28 cellular contexts compared by ENCODE assay signal in the genomic region with DNA sequence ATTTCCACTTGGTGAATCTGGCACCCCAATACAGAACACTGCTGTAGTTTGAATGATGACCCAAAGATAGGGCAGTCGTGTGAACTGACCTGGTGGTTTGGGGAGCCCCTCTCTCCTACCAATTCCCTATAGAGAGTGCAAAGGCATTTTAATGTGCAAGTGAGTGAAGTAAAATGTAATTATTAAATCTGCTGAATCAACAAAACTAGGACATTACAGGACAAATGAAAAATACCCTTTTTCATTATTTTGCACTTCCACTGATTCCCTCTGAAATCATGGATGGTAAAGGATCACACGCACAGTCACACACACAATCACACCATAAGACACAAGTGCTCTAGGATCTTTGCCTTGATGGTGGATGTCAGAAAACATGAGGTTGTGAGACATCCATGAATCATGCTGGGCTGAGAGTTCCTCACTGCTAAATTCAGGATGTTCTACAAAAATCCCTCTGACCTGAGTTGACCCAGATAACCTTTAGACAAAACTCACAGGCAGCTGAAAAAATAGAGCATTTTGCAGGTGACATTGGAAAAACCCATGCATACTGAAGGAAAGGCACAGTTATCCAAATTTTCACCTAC.
"Had no signal": no experiment of that assay in that cellular context is flagged by ENCODE, and none has a peak within 500 bp of the region (broad histone marks: within the 10 kb centered on the region; RNA-seq: fewer than 3 reads in every experiment).

No MANE protein-coding gene starts in this region.

- H3K36me3 ChIP-seq: esophagus squamous epithelium, pancreas, prostate gland, sigmoid colon, thoracic aorta, vagina had no signal

- ATAC-seq: activated CD8-positive, alpha-beta T cell treated with anti-CD3 and anti-CD28 coated beads for 36 hours; activated naive CD8-positive, alpha-beta T cell treated with anti-CD3 and anti-CD28 coated beads, Interleukin-2, amount 50 U/mL, for 24 hours; activated T-cell treated with anti-CD3 and anti-CD28 coated beads, Interleukin-2, amount 50 U/mL, for 4 hours; activated T-helper 17 cell treated with anti-CD3 and anti-CD28 coated beads, Interleukin-2, amount 50 U/mL, for 72 hours; left colon; pancreas; stimulated activated effector memory CD8-positive, alpha-beta T cell treated with anti-CD3 and anti-CD28 coated beads, Interleukin-12 subunit alpha, Interleukin-12 subunit beta, amount 100 ng/mL, for 72 hours; WTC11 had no signal

- H3K4me3 ChIP-seq: esophagus squamous epithelium, pancreas, prostate gland, sigmoid colon, thoracic aorta, vagina had no signal

- H3K27me3 ChIP-seq: esophagus squamous epithelium, pancreas, sigmoid colon, vagina had no signal

- DNase-seq: activated CD4-positive, alpha-beta T cell treated with anti-CD3 and anti-CD28 coated beads for 1 hour; activated CD4-positive, alpha-beta T cell treated with anti-CD3 and anti-CD28 coated beads, Interleukin-2, amount 50 U/mL, for 1 hour; activated CD8-positive, alpha-beta T cell treated with anti-CD3 and anti-CD28 coated beads for 36 hours; activated gamma-delta T cell treated with Interleukin-2 at 50 U/mL for 16 hours; activated naive CD8-positive, alpha-beta T cell treated with anti-CD3 and anti-CD28 coated beads, Interleukin-2, amount 50 U/mL, for 24 hours; activated T-cell treated with anti-CD3 and anti-CD28 coated beads, Interleukin-2, amount 50 U/mL, for 4 hours; dermis blood vessel endothelial cell; effector CD4-positive, alpha-beta T cell; esophagus squamous epithelium; head of caudate nucleus; hippocampal formation; left colon; naive B cell; nephron progenitor cell; pancreas; retina; sigmoid colon; small intestine; stimulated activated CD4-positive, alpha-beta T cell treated with anti-CD3 and anti-CD28 coated beads, Interleukin-4, amount 100 ng/mL, for 24 hours; T-helper 2 cell had no signal

- H3K9me3 ChIP-seq: esophagus squamous epithelium, pancreas, prostate gland, sigmoid colon, thoracic aorta, vagina had no signal

- H3K27ac ChIP-seq: esophagus squamous epithelium, pancreas, prostate gland, sigmoid colon, thoracic aorta, vagina had no signal

- FAIRE-seq: colon, keratinocyte, pancreas, small intestine had no signal

- H3K4me1 ChIP-seq: esophagus squamous epithelium, pancreas, prostate gland, sigmoid colon, vagina had no signal
